16 cellular contexts compared by ENCODE assay signal in the genomic region with DNA sequence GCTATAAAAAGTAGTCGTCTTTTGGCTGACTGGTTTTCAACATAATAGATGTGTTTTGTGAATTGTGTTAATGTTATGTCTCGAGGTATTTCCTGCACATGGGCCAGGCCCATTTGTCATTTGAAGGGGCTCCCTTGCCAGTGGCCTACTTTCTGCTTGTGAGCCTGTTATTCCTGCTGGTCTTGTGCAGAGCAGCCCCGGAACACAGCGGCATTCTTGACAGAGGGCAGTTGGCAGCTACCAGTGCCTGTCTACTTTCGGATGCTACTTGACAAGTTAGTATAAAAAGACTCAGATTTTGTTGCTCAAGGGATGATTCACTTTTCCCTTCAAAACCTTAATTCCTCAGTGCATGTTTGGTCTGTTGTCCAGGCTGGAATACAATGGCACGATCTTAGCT. TPM values are rescaled to one million over a fixed set of nuclear protein-coding genes. Genes with fewer than 3 reads are reported as not detected.
DNase-seq lines count a peak whose midpoint lies in the region; ATAC-seq, FAIRE-seq and TF ChIP-seq lines count a peak whose summit lies in the region.
"Had no signal": no experiment of that assay in that cellular context is flagged by ENCODE, and none has a peak within 500 bp of the region (broad histone marks: within the 10 kb centered on the region; RNA-seq: fewer than 3 reads in every experiment).

No MANE protein-coding gene starts in this region.

- no peak overlapping the region for H2AK5ac ChIP-seq in mesendoderm (ENCODE audit: low read length)

- no peak overlapping the region for H2BK120ac ChIP-seq in mesendoderm (ENCODE audit: low read depth, low read length)

- ATAC-seq in GM21515 (IDR thresholded peaks at IDR 0.05; ENCODE audit: unreplicated experiment): no peak
- ATAC-seq: A549 had no signal

- no peak overlapping the region for H3K4ac ChIP-seq in mesendoderm (ENCODE audit: low read depth, low read length)

- no CpG with 5 or more reads among the region's 6 CpGs for WGBS in mesendoderm (ENCODE audit: extremely low coverage, insufficient coverage, low lambda C conversion rate)

- no peak for TF ChIP-seq CTCF in fibroblast of pulmonary artery (IDR thresholded peaks at IDR 0.05; ENCODE audit: low read length, missing control alignments)
- no peak for TF ChIP-seq CTCF in BE2C (IDR thresholded peaks at IDR 0.05; ENCODE audit: low read depth, low read length)

- H3K56ac ChIP-seq in mesendoderm (ENCODE audit: low read length): no peak overlapping the region

- no peak overlapping the region for H3K4me3 ChIP-seq in fibroblast of pulmonary artery (replicated peaks; ENCODE audit: low read depth, low read length)
- H3K4me3 ChIP-seq in BE2C (ENCODE audit: low read depth, low read length): no peak overlapping the region
- H3K4me3 ChIP-seq in mesendoderm (ENCODE audit: low read length): no peak overlapping the region
- H3K4me3 ChIP-seq: A549, neural progenitor cell, thyroid gland had no signal

- no peak overlapping the region for H3K4me2 ChIP-seq in mesendoderm (ENCODE audit: low read length)
- H3K4me2 ChIP-seq: A549, neural progenitor cell had no signal

- H3K27me3 ChIP-seq in BE2C: no peaks in the 10 kb centered on the region
- H3K27me3 ChIP-seq in mesendoderm (ENCODE audit: insufficient read depth, low read length, poor library complexity): no peaks in the 10 kb centered on the region
- H3K27me3 ChIP-seq: neural progenitor cell, thyroid gland had no signal

- H3K79me2 ChIP-seq in mesendoderm (ENCODE audit: control insufficient read depth, insufficient read depth, low read length): no peaks in the 10 kb centered on the region

- H2BK5ac ChIP-seq in mesendoderm (ENCODE audit: low read length): no peak overlapping the region

- no peak for FAIRE-seq in H54 (lab: Jason Lieb, UNC)
- FAIRE-seq: A549, colon had no signal

- no peak overlapping the region for H3K23ac ChIP-seq in mesendoderm (ENCODE audit: low read length)

- TF ChIP-seq POLR2A in H54 (IDR thresholded peaks at IDR 0.05; ENCODE audit: low read depth, low read length): no peak

- H3K36me3 ChIP-seq in BE2C: no peaks in the 10 kb centered on the region
- no peaks in the 10 kb centered on the region for H3K36me3 ChIP-seq in mesendoderm (ENCODE audit: control insufficient read depth, insufficient read depth, low read length)
- H3K36me3 ChIP-seq: neural progenitor cell, thyroid gland had no signal

- H3K79me1 ChIP-seq in mesendoderm (ENCODE audit: low read length): peaks cover 3% of the 10 kb centered on the region

- H4K8ac ChIP-seq in mesendoderm (ENCODE audit: low read depth, low read length): no peak overlapping the region

- no peak overlapping the region for H3K27ac ChIP-seq in mesendoderm (ENCODE audit: low read depth, low read length)
- H3K27ac ChIP-seq: A549, neural progenitor cell had no signal

- H3K4me1 ChIP-seq in BE2C (no peaks in the 10 kb centered on the region), mesendoderm (ENCODE audit: control insufficient read depth, low read depth, low read length) (peaks cover 2% of the 10 kb centered on the region)

- DNase-seq in AG08395 (ENCODE audit: low spot score) (peak; percentile 41), anterior cingulate cortex (lab: John Stamatoyannopoulos, UW) (peak in 40 of 58 donors; percentile 4 to 79 (median 36)), fibroblast of pulmonary artery (ENCODE audit: low read depth) (peak; percentile 57), nucleus accumbens (lab: John Stamatoyannopoulos, UW) (peak in 30 of 56 donors; percentile 4 to 71 (median 36)), BE2C (no peak), mesendoderm (no peak), H54 (ENCODE audit: insufficient read length, low spot score) (no peak)
- DNase-seq: activated CD4-positive, alpha-beta T cell treated with anti-CD3 and anti-CD28 coated beads, Interleukin-2, amount 50 U/mL, for 48 hours; activated effector memory CD4-positive, alpha-beta T cell treated with Interleukin-2 at 50 U/mL for 16 hours; Calu3; MV-4-11 had no signal

- no peak overlapping the region for H4K5ac ChIP-seq in mesendoderm (ENCODE audit: low read length)

- no peak overlapping the region for H3K9ac ChIP-seq in mesendoderm (ENCODE audit: low read length)
- H3K9ac ChIP-seq: neural progenitor cell had no signal

- no peaks in the 10 kb centered on the region for H3K9me3 ChIP-seq in BE2C
- H3K9me3 ChIP-seq: A549, thyroid gland had no signal

- no peak overlapping the region for H2BK15ac ChIP-seq in mesendoderm (replicated peaks; ENCODE audit: low read depth)

- H3K18ac ChIP-seq in mesendoderm (ENCODE audit: low read length): no peak overlapping the region

RNA-seq across cellular contexts. Expression of a gene that starts 28.5 kb away (rescaled TPM):
- polyA plus RNA-seq in BE2C (2012; ENCODE audit: insufficient read depth, insufficient read length, low read depth): 5.8 TPM
- polyA plus RNA-seq in mesendoderm (2013, experiment 1 of 2): 46.0 TPM
- polyA plus RNA-seq in mesendoderm (2013, experiment 2 of 2): 47.9 TPM

Comparison
In these comparisons a context has a peak if more than half of its experiments do, and no peak if none do; other contexts are left out.
1. DNase-seq: peak in AG08395 (single experiment), anterior cingulate cortex (40 of 58), fibroblast of pulmonary artery (single experiment) and nucleus accumbens (30 of 56); none in BE2C (single experiment), mesendoderm (single experiment) and H54 (single experiment).